Comparison of ENCODE assay signal across 23 cellular contexts in genomic region chr15:66848666-66849392, GRCh38.
DNase-seq lines count a peak whose midpoint lies in the region; ATAC-seq and TF ChIP-seq lines count a peak whose summit lies in the region.
"Had no signal": no experiment of that assay in that cellular context is flagged by ENCODE, and none has a peak within 500 bp of the region (broad histone marks: within the 10 kb centered on the region; RNA-seq: fewer than 3 reads in every experiment).

No MANE protein-coding gene starts in this region.

- H3K27me3 Mint-ChIP-seq in neural progenitor cell (ENCODE audit: insufficient read depth, low read depth) = peaks cover 8% of the 10 kb centered on the region

- H4K20me1 ChIP-seq in neural progenitor cell (ENCODE audit: low read depth) = no peaks in the 10 kb centered on the region

- no peak overlapping the region for H2AFZ ChIP-seq in neural progenitor cell (replicated peaks)

- WGBS in heart left ventricle, 4 donors = 73 to 92% (median 86%) methylated on average over 5 to 9 of the region's 9 CpGs

- H3K36me3 Mint-ChIP-seq in neural progenitor cell = no peaks in the 10 kb centered on the region
- H3K36me3 Mint-ChIP-seq: brain; stimulated activated naive B cell treated with anti-CD40 and anti-IgM and Interleukin-4, amounts not matched to agents 10 μg/mL and 1 μg/mL and 100 μg/mL, for 72 hours had no signal

- TF ChIP-seq POLR2A in heart left ventricle (IDR thresholded peaks at IDR 0.05) = no peak

- H3K9me3 Mint-ChIP-seq in neural progenitor cell = no peaks in the 10 kb centered on the region
- H3K9me3 Mint-ChIP-seq: activated T-helper 2 cell treated with anti-CD3 and anti-CD28 coated beads, Interferon-gamma antibody, Interleukin-2, Interleukin-4, amounts not matched to agents 10 μg/mL and 5 μg/mL and 100 μg/mL, durations not matched to agents 14 hours and 24 hours and 36 hours; HFFc6; neural crest cell; stimulated activated naive B cell treated with anti-CD40 and anti-IgM and Interleukin-4, amounts not matched to agents 10 μg/mL and 1 μg/mL and 100 μg/mL, for 72 hours had no signal

- no peak for ATAC-seq in heart left ventricle
- ATAC-seq in Right ventricle myocardium inferior = no peak
- no peak for ATAC-seq in GM21737 (IDR thresholded peaks at IDR 0.05; ENCODE audit: unreplicated experiment)
- ATAC-seq: mucosa of descending colon; stimulated activated naive B cell treated with anti-CD40 and anti-IgM and Interleukin-4, amounts not matched to agents 10 μg/mL and 1 μg/mL and 100 μg/mL, for 72 hours had no signal

- H3K4me2 ChIP-seq in neural progenitor cell = no peak overlapping the region

- peak in 2 of 5 donors; percentile 8 to 16 for DNase-seq in heart left ventricle
- no peak for DNase-seq in Right ventricle myocardium inferior (ENCODE audit: missing footprints)
- no peak for DNase-seq in right atrium auricular region (ENCODE audit: low spot score)
- no peak for DNase-seq in neural progenitor cell (ENCODE audit: low spot score)
- DNase-seq in activated CD4-positive, alpha-beta T cell treated with anti-CD3 and anti-CD28 coated beads for 48 hours = no peak
- DNase-seq in SW480 (ENCODE audit: low spot score) = no peak
- no peak for DNase-seq in stimulated activated naive CD4-positive, alpha-beta T cell treated with Interleukin-2 at 50 U/mL for 16 hours (lab: John Stamatoyannopoulos, UW)
- DNase-seq: activated CD4-positive, CD25-positive, alpha-beta regulatory T cell treated with anti-CD3 and anti-CD28 coated beads, Interleukin-2, amount 50 U/mL, for 72 hours; HFFc6; Kasumi-1; mucosa of descending colon; NCI-H187 treated with DMSO at 0.1 percent for 48 hours; NCI-H2227 treated with DMSO at 0.1 percent for 48 hours; NCI-H774; SIG-M5; stimulated activated CD4-positive, alpha-beta T cell treated with anti-CD3 and anti-CD28 coated beads, Interleukin-2, amount 100 ng/mL, for 48 hours; stimulated activated naive B cell treated with anti-CD40 and anti-IgM and Interleukin-4, amounts not matched to agents 10 μg/mL and 1 μg/mL and 100 μg/mL, for 72 hours; T-helper 1 cell had no signal

- no peaks in the 10 kb centered on the region for H3K27me3 ChIP-seq in heart left ventricle
- H3K27me3 ChIP-seq in right atrium auricular region = no peaks in the 10 kb centered on the region
- H3K27me3 ChIP-seq in neural progenitor cell = peaks cover 31% of the 10 kb centered on the region

- H3K27ac ChIP-seq in heart left ventricle = peak overlapping the region in 9 of 12 donors; percentile 11 to 87 (median 82)
- peak overlapping the region; percentile 83 to 89 for H3K27ac ChIP-seq in right atrium auricular region
- H3K27ac ChIP-seq in neural progenitor cell = no peak overlapping the region

- H3K4me3 ChIP-seq in heart left ventricle (no peak overlapping the region), right atrium auricular region (no peak overlapping the region), neural progenitor cell (no peak overlapping the region)
- H3K4me3 ChIP-seq: mucosa of descending colon had no signal

- H3K4me1 ChIP-seq in heart left ventricle (peaks cover 0 to 52% (median 30%) of the 10 kb centered on the region in 12 donors), right atrium auricular region (peaks cover 0 to 35% of the 10 kb centered on the region in 2 donors), neural progenitor cell (no peaks in the 10 kb centered on the region)

- no peak for TF ChIP-seq CTCF in heart left ventricle (IDR thresholded peaks at IDR 0.05)
- no peak for TF ChIP-seq CTCF in right atrium auricular region (IDR thresholded peaks at IDR 0.05)
- no peak for TF ChIP-seq CTCF in neural progenitor cell (IDR thresholded peaks at IDR 0.05)

- peak overlapping the region; percentile 4 for H3K27ac Mint-ChIP-seq in neural progenitor cell
- H3K27ac Mint-ChIP-seq: activated T-helper 2 cell treated with anti-CD3 and anti-CD28 coated beads, Interferon-gamma antibody, Interleukin-2, Interleukin-4, amounts not matched to agents 10 μg/mL and 5 μg/mL and 100 μg/mL, durations not matched to agents 14 hours and 24 hours and 36 hours; HFFc6; stimulated activated naive B cell treated with anti-CD40 and anti-IgM and Interleukin-4, amounts not matched to agents 10 μg/mL and 1 μg/mL and 100 μg/mL, for 72 hours had no signal

- H3K9me3 ChIP-seq in heart left ventricle = no peaks in the 10 kb centered on the region
- no peaks in the 10 kb centered on the region for H3K9me3 ChIP-seq in right atrium auricular region
- H3K9me3 ChIP-seq in neural progenitor cell (ENCODE audit: low read depth) = no peaks in the 10 kb centered on the region
- H3K9me3 ChIP-seq: Caco-2, mucosa of descending colon had no signal

- no peak overlapping the region for H3K9ac ChIP-seq in neural progenitor cell

- peaks cover 19% of the 10 kb centered on the region for H3K4me1 Mint-ChIP-seq in neural progenitor cell

- H3K36me3 ChIP-seq in heart left ventricle (no peaks in the 10 kb centered on the region), right atrium auricular region (no peaks in the 10 kb centered on the region), neural progenitor cell (no peaks in the 10 kb centered on the region)

- H3F3A ChIP-seq in neural progenitor cell (ENCODE audit: low read depth) = peaks cover under 1% of the 10 kb centered on the region

- no peak overlapping the region for H3K4me3 Mint-ChIP-seq in neural progenitor cell
- H3K4me3 Mint-ChIP-seq: brain; HFFc6; neural crest cell; stimulated activated naive B cell treated with anti-CD40 and anti-IgM and Interleukin-4, amounts not matched to agents 10 μg/mL and 1 μg/mL and 100 μg/mL, for 72 hours had no signal

- intact Hi-C loops in heart left ventricle (cut with DNase I) (no loop called here), Right ventricle myocardium inferior (cut with DNase I) (no loop called here)

- no peaks in the 10 kb centered on the region for H3K79me2 ChIP-seq in neural progenitor cell (ENCODE audit: low read depth)
